8 cellular contexts compared by ENCODE assay signal in genomic region chr19:48992571-48993174, GRCh38. TPM values are rescaled to one million over a fixed set of nuclear protein-coding genes. Genes with fewer than 3 reads are reported as not detected.
DNase-seq lines count a peak whose midpoint lies in the region; FAIRE-seq and TF ChIP-seq lines count a peak whose summit lies in the region.

No MANE protein-coding gene starts in this region.

- peaks cover 12% of the 10 kb centered on the region for H3K36me3 ChIP-seq in bronchial epithelial cell (ENCODE audit: control insufficient read depth, insufficient read depth, low read length)
- H3K36me3 ChIP-seq in tibial artery = peaks cover 9 to 23% (median 14%) of the 10 kb centered on the region in 3 donors

- H3K9me3 ChIP-seq in tibial artery = no peaks in the 10 kb centered on the region

- peak; percentile 49 for DNase-seq in NCI-H146 (lab: John Stamatoyannopoulos, UW)
- DNase-seq in NCI-H146 treated with DMSO at 0.1 percent for 48 hours (lab: John Stamatoyannopoulos, UW; ENCODE audit: unreplicated experiment) = no peak
- no peak for DNase-seq in LNCaP clone FGC (ENCODE audit: low read depth)
- DNase-seq in bronchial epithelial cell (ENCODE audit: low read depth) = peak; percentile 12
- no peak for DNase-seq in lower leg skin (ENCODE audit: low spot score in 2 of 2)
- DNase-seq in tibial artery = peak; percentile 47 to 69
- no peak for DNase-seq in Kasumi-1 (lab: John Stamatoyannopoulos, UW)
- DNase-seq in HuH-7.5 (ENCODE audit: low spot score) = no peak

- WGBS in lower leg skin, 2 donors = 0 to 1% methylated on average over 19 to 20 of the region's 20 CpGs

- H3K4me1 ChIP-seq in tibial artery = peaks cover 0 to 44% (median 33%) of the 10 kb centered on the region in 4 donors

- peak overlapping the region; percentile 88 for H3K4me3 ChIP-seq in LNCaP clone FGC (ENCODE audit: low read depth, low read length)
- peak overlapping the region; percentile 82 for H3K4me3 ChIP-seq in bronchial epithelial cell (ENCODE audit: low read depth, low read length)
- H3K4me3 ChIP-seq in lower leg skin (ENCODE audit: low read depth, poor library complexity, severe bottlenecking) = peak overlapping the region; percentile 91
- peak overlapping the region; percentile 85 to 97 for H3K4me3 ChIP-seq in tibial artery

- FAIRE-seq in bronchial epithelial cell (lab: Jason Lieb, UNC) = no peak

- H3K27me3 ChIP-seq in bronchial epithelial cell (ENCODE audit: control insufficient read depth, insufficient read depth, low read length) = no peaks in the 10 kb centered on the region
- no peaks in the 10 kb centered on the region for H3K27me3 ChIP-seq in tibial artery

- TF ChIP-seq CTCF in LNCaP clone FGC (IDR thresholded peaks at IDR 0.05; ENCODE audit: control insufficient read depth, extremely low read depth, insufficient read depth) (no peak), bronchial epithelial cell (IDR thresholded peaks at IDR 0.05; ENCODE audit: insufficient read depth, low read length, severe bottlenecking) (peak; percentile 5), lower leg skin (IDR thresholded peaks at IDR 0.05) (no peak), tibial artery (IDR thresholded peaks at IDR 0.05) (no peak)

- no peak for TF ChIP-seq POLR2A in lower leg skin (IDR thresholded peaks at IDR 0.05)

- H3K27ac ChIP-seq in tibial artery = peak overlapping the region; percentile 98 to 99

- intact Hi-C loops in lower leg skin (cut with DNase I; ENCODE audit: low total_unique reads) (loop anchor here (10.0 kb wide), 1 partner anchor 152 kb away; no protein-coding TSS in a partner anchor), tibial artery (cut with DNase I; ENCODE audit: low total_unique reads) (loop anchor here (10.0 kb wide), 1 partner anchor 348 kb away; the partner anchor contains the start of gene CA11)

RNA-seq across cellular contexts. Expression of gene GYS1, which starts 0.4 kb away (rescaled TPM):
- total RNA-seq in bronchial epithelial cell (25.5 and 28.9 TPM in 2 replicates), lower leg skin (10 to 100 TPM; 16.4 to 33.3 (median 20.5) TPM)

RNA-seq across cellular contexts. Expression of gene RUVBL2, which starts 1.0 kb away (rescaled TPM):
- total RNA-seq in bronchial epithelial cell = 154 and 267 TPM in 2 replicates
- total RNA-seq in lower leg skin = 10 to 100 TPM; 61.3 to 83.8 (median 83.3) TPM

RNA-seq across cellular contexts. Expression of gene LHB, which starts 24.2 kb away (rescaled TPM):
- 0.38 TPM in 1 of 2 replicates, not detected in the other for total RNA-seq in bronchial epithelial cell
- 1 to 10 TPM in 3 of 4 donors, not detected in 1; 1.2 to 4.2 (median 1.8) TPM for total RNA-seq in lower leg skin

RNA-seq across cellular contexts. Expression of gene FTL, which starts 27.6 kb away (rescaled TPM):
- total RNA-seq in bronchial epithelial cell (787 and 1,701 TPM in 2 replicates), lower leg skin (1,000 to 10,000 TPM; 1,012 to 1,617 (median 1,174) TPM)

RNA-seq across cellular contexts. Expression of gene CGB3, which starts 31.5 kb away (rescaled TPM):
- not detected in 2 replicates for total RNA-seq in bronchial epithelial cell
- not detected for total RNA-seq in lower leg skin

Comparison
In these comparisons a context has a peak if more than half of its experiments do, and no peak if none do; other contexts are left out.
1. DNase-seq: peak in NCI-H146 (single experiment), bronchial epithelial cell (single experiment) and tibial artery (2 of 2); none in NCI-H146 treated with DMSO at 0.1 percent for 48 hours (single experiment), LNCaP clone FGC (single experiment), lower leg skin (0 of 2), Kasumi-1 (0 of 2) and HuH-7.5 (single experiment).
2. Peak in every context shown above with its lines, with median percentiles within 50 percentile points of each other: H3K4me3 ChIP-seq.